ENCODE assay signal across 22 cellular contexts in genomic region chr17:1496814-1497325, GRCh38. TPM values are rescaled to one million over a fixed set of nuclear protein-coding genes. Genes with fewer than 3 reads are reported as not detected.
DNase-seq lines count a peak whose midpoint lies in the region; ATAC-seq, FAIRE-seq and TF ChIP-seq lines count a peak whose summit lies in the region.
"Had no signal": no experiment of that assay in that cellular context is flagged by ENCODE, and none has a peak within 500 bp of the region (broad histone marks: within the 10 kb centered on the region; RNA-seq: fewer than 3 reads in every experiment).

No MANE protein-coding gene starts in this region.

- TF ChIP-seq EP300 in gastroesophageal sphincter (IDR thresholded peaks at IDR 0.05), result no peak

- peaks cover 12 to 71% (median 58%) of the 10 kb centered on the region in 9 donors for H3K4me1 ChIP-seq in heart right ventricle
- peaks cover 0 to 54% (median 47%) of the 10 kb centered on the region in 3 donors for H3K4me1 ChIP-seq in gastroesophageal sphincter
- peaks cover 3 to 65% (median 61%) of the 10 kb centered on the region in 5 donors for H3K4me1 ChIP-seq in subcutaneous abdominal adipose tissue (ENCODE audit: control insufficient read depth in 5 of 5, insufficient read depth in 5 of 5, low read length in 5 of 5)

- peak overlapping the region in 1 of 5 donors; percentile 13 for H3K9ac ChIP-seq in subcutaneous abdominal adipose tissue (ENCODE audit: low read length in 5 of 5)

- H3K36me3 ChIP-seq in heart right ventricle (peaks cover 0 to 69% (median 6%) of the 10 kb centered on the region in 9 donors), gastroesophageal sphincter (peaks cover 0 to 65% of the 10 kb centered on the region in 2 donors), subcutaneous abdominal adipose tissue (ENCODE audit: control insufficient read depth in 5 of 5, insufficient read depth in 5 of 5, low read length in 5 of 5) (peaks cover 0 to 48% (median 39%) of the 10 kb centered on the region in 5 donors)

- 51 to 69% methylated on average over 16 of the region's 16 CpGs for WGBS in heart right ventricle, 2 donors
- 93% methylated on average over 8 of the region's 16 CpGs; no CpG with 5 or more reads in 1 of the 2 donors for WGBS in gastroesophageal sphincter (ENCODE audit: low coverage in 1 of 2), 2 donors

- TF ChIP-seq POLR2A in gastroesophageal sphincter (IDR thresholded peaks at IDR 0.05) (no peak), H54 (IDR thresholded peaks at IDR 0.05; ENCODE audit: low read depth, low read length) (no peak)

- no peak for ATAC-seq in heart right ventricle
- no peak for ATAC-seq in left cardiac atrium
- no peak for ATAC-seq in gastroesophageal sphincter
- ATAC-seq: GM23338 had no signal

- no peak for FAIRE-seq in H54 (lab: Jason Lieb, UNC)
- FAIRE-seq: GM12891 had no signal

- H3K27ac ChIP-seq in heart right ventricle (peak overlapping the region in 8 of 10 donors; percentile 80 to 99 (median 96)), gastroesophageal sphincter (peak overlapping the region in 3 of 4 donors; percentile 98 to 100 (median 99)), subcutaneous abdominal adipose tissue (ENCODE audit: low read depth, low read length) (peak overlapping the region; percentile 94)
- H3K27ac ChIP-seq: BLaER1 treated with 17β-estradiol and CSF1 and Interleukin-3, amounts not matched to agents 10 nM and 100 nM; PC-9 had no signal

- no peak for TF ChIP-seq CTCF in heart right ventricle (IDR thresholded peaks at IDR 0.05)
- TF ChIP-seq CTCF in gastroesophageal sphincter (IDR thresholded peaks at IDR 0.05), result no peak

- H3K4me3 ChIP-seq in heart right ventricle (no peak overlapping the region), gastroesophageal sphincter (no peak overlapping the region), subcutaneous abdominal adipose tissue (ENCODE audit: low read depth in 1 of 5, low read length in 5 of 5) (no peak overlapping the region)
- H3K4me3 ChIP-seq: BLaER1 treated with 17β-estradiol and CSF1 and Interleukin-3, amounts not matched to agents 10 nM and 100 nM; GM23338; PC-9 had no signal

- DNase-seq in heart right ventricle (no peak), left cardiac atrium (no peak), NCI-H82 treated with DMSO at 0.1 percent for 48 hours (lab: John Stamatoyannopoulos, UW; ENCODE audit: unreplicated experiment) (peak; percentile 62), NCI-H2081 treated with DMSO at 0.1 percent for 48 hours (lab: John Stamatoyannopoulos, UW) (no peak), mesenteric fat pad (ENCODE audit: low spot score) (no peak), H54 (ENCODE audit: insufficient read length, low spot score) (no peak)
- DNase-seq: 8988T; CD4-positive, alpha-beta memory T cell; DND-41; HCEC 1CT; KG1; NCI-H1092; NCI-H1436; NCI-H187 treated with DMSO at 0.1 percent for 48 hours; NCI-H69; RPMI8226 had no signal

- intact Hi-C loops in heart right ventricle (cut with DNase I), result no loop called here
- intact Hi-C loops in left cardiac atrium (cut with DNase I), result no loop called here

- H3K27me3 ChIP-seq in heart right ventricle, result peaks cover 0 to 9% (median 0%) of the 10 kb centered on the region in 7 donors
- no peaks in the 10 kb centered on the region for H3K27me3 ChIP-seq in gastroesophageal sphincter
- H3K27me3 ChIP-seq in subcutaneous abdominal adipose tissue (ENCODE audit: control insufficient read depth in 5 of 5, insufficient read depth in 4 of 5, low read length in 5 of 5), result no peaks in the 10 kb centered on the region

- no peaks in the 10 kb centered on the region for H3K9me3 ChIP-seq in heart right ventricle
- H3K9me3 ChIP-seq in gastroesophageal sphincter, result no peaks in the 10 kb centered on the region
- no peaks in the 10 kb centered on the region for H3K9me3 ChIP-seq in subcutaneous abdominal adipose tissue (ENCODE audit: control insufficient read depth in 5 of 5, low read length in 5 of 5)
- H3K9me3 ChIP-seq: BLaER1 treated with 17β-estradiol and CSF1 and Interleukin-3, amounts not matched to agents 10 nM and 100 nM had no signal

RNA-seq across cellular contexts. Expression of gene MYO1C, which starts 4.4 kb away (rescaled TPM):
- 100 to 1,000 TPM; 131 to 229 (median 179) TPM for total RNA-seq in heart right ventricle
- 100 to 1,000 TPM; 101 to 120 TPM for polyA plus RNA-seq in heart right ventricle
- 100 to 1,000 TPM; 175 to 184 TPM for total RNA-seq in left cardiac atrium
- 100 to 1,000 TPM; 215 to 461 (median 287) TPM for total RNA-seq in gastroesophageal sphincter
- 552 TPM for total RNA-seq in mesenteric fat pad

RNA-seq across cellular contexts. Expression of gene INPP5K, which starts 19.5 kb away (rescaled TPM):
- total RNA-seq in heart right ventricle (10 to 100 TPM; 26.8 to 41.2 (median 32.7) TPM), left cardiac atrium (10 to 100 TPM; 29.7 to 30.1 TPM), gastroesophageal sphincter (10 to 100 TPM; 59.6 to 76.0 (median 73.1) TPM), mesenteric fat pad (77.6 TPM)
- 10 to 100 TPM; 38.6 to 45.5 TPM for polyA plus RNA-seq in heart right ventricle

RNA-seq across cellular contexts. Expression of gene CRK, which starts 40.8 kb away (rescaled TPM):
- 10 to 100 TPM; 30.4 to 47.5 (median 37.9) TPM for total RNA-seq in heart right ventricle
- 10 to 100 TPM; 22.2 to 29.4 TPM for polyA plus RNA-seq in heart right ventricle
- total RNA-seq in left cardiac atrium, result 10 to 100 TPM; 37.0 to 44.4 TPM
- 10 to 100 TPM; 72.7 to 98.4 (median 77.2) TPM for total RNA-seq in gastroesophageal sphincter
- total RNA-seq in mesenteric fat pad, result 97.0 TPM
